In genomic region chr11:1240771-1241170, GRCh38 we compare ENCODE assay signal across 30 cellular contexts. TPM values are rescaled to one million over a fixed set of nuclear protein-coding genes. Genes with fewer than 3 reads are reported as not detected.
"Had no signal": no experiment of that assay in that cellular context is flagged by ENCODE, and none has a peak within 500 bp of the region (broad histone marks: within the 10 kb centered on the region; RNA-seq: fewer than 3 reads in every experiment).

No MANE protein-coding gene starts in this region.

- H3K4me1 ChIP-seq: suprapubic skin, testis, thyroid gland, tibial artery, tibial nerve, upper lobe of left lung, upper lobe of right lung, uterus, vagina had no signal

- ATAC-seq: stimulated activated effector memory CD8-positive, alpha-beta T cell treated with anti-CD3 and anti-CD28 coated beads, Interleukin-12 subunit alpha, Interleukin-12 subunit beta, amount 100 ng/mL, for 72 hours; stimulated activated memory B cell treated with anti-CD40 and anti-IgM and Interleukin-4, amounts not matched to agents 10 μg/mL and 1 μg/mL and 100 μg/mL, for 72 hours; stimulated activated naive B cell treated with anti-CD40 and anti-IgM and Interleukin-4, amounts not matched to agents 10 μg/mL and 1 μg/mL and 100 μg/mL, for 72 hours; stimulated activated naive CD8-positive, alpha-beta T cell treated with anti-CD3 and anti-CD28 coated beads, Interleukin-15, amount 100 ng/mL, for 72 hours; stimulated activated naive CD8-positive, alpha-beta T cell treated with anti-CD3 and anti-CD28 coated beads, Interleukin-15, Interleukin-2, amounts not matched to agents 100 U/mL and 50 U/mL, for 24 hours; upper lobe of right lung had no signal

- H3K9me3 ChIP-seq: stomach, suprapubic skin, testis, thoracic aorta, thyroid gland, tibial artery, transverse colon, upper lobe of left lung, upper lobe of right lung, uterus, vagina had no signal

- DNase-seq: stimulated activated CD4-positive, alpha-beta T cell treated with anti-CD3 and anti-CD28 coated beads, Interleukin-2, amount 100 ng/mL, for 48 hours; stimulated activated CD4-positive, alpha-beta T cell treated with anti-CD3 and anti-CD28 coated beads, Interleukin-4, amount 100 ng/mL, for 1 hour; stimulated activated CD4-positive, alpha-beta T cell treated with anti-CD3 and anti-CD28 coated beads, Interleukin-4, amount 100 ng/mL, for 24 hours; stimulated activated CD4-positive, alpha-beta T cell treated with anti-CD3 and anti-CD28 coated beads, Interleukin-4, amount 100 ng/mL, for 4 hours; stimulated activated CD8-positive, alpha-beta memory T cell treated with anti-CD3 and anti-CD28 coated beads, Interleukin-4, amount 100 ng/mL, for 48 hours; stimulated activated naive B cell treated with anti-CD40 and anti-IgM and Interleukin-4, amounts not matched to agents 10 μg/mL and 1 μg/mL and 100 μg/mL, for 72 hours; stimulated activated naive CD4-positive, alpha-beta T cell; stimulated activated naive CD4-positive, alpha-beta T cell treated with Interleukin-2 at 50 U/mL for 16 hours; stimulated activated naive CD8-positive, alpha-beta T cell treated with anti-CD3 and anti-CD28 coated beads, Interleukin-15, amount 100 ng/mL, for 72 hours; stimulated activated naive CD8-positive, alpha-beta T cell treated with anti-CD3 and anti-CD28 coated beads, Interleukin-15, Interleukin-2, amounts not matched to agents 100 U/mL and 50 U/mL, for 24 hours; stomach; substantia nigra; testis; thyroid gland; tibial artery; transverse colon; trophoblast cell; upper lobe of right lung; uterus had no signal

- H3K27me3 ChIP-seq: stomach, suprapubic skin, testis, thyroid gland, tibial artery, tibial nerve, transverse colon, upper lobe of left lung, upper lobe of right lung, uterus, vagina had no signal

- H3K27ac ChIP-seq: stomach, suprapubic skin, testis, thoracic aorta, thyroid gland, tibial artery, tibial nerve, transverse colon, upper lobe of left lung, upper lobe of right lung, uterus, vagina had no signal

- H3K36me3 ChIP-seq: stomach, suprapubic skin, thoracic aorta, thyroid gland, tibial artery, transverse colon, upper lobe of left lung, upper lobe of right lung, uterus, vagina had no signal

- H3K4me3 ChIP-seq: stomach, suprapubic skin, testis, thoracic aorta, thyroid gland, tibial artery, tibial nerve, transverse colon, upper lobe of left lung, upper lobe of right lung, uterus, vagina had no signal

RNA-seq across cellular contexts. Expression of gene MUC5B, which starts 17.9 kb away (rescaled TPM):
- total RNA-seq: subcutaneous adipose tissue, temporal lobe, thoracic aorta, thyroid gland, ureter, urinary bladder had no signal
- polyA plus RNA-seq: urinary bladder had no signal
